10 cellular contexts compared by ENCODE assay signal in the genomic region with DNA sequence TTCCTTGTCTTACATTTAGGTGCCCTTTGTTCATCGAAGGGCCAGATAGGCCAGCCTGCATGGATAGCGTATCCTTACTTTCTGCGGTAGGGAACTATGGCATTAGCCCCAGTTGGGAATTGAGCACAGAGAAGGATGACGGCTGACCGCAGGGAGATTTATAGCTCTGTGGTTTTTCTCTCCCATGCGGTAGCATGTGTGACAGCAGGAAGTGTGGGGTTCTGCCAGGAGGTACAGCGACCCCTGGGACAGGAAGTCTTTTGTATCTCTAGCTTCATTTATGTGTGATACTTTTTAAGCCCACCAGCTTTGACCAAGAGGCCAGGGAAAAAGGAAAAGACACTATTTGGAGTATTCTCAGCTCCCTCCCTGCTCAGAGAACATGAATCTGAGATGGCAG. TPM values are rescaled to one million over a fixed set of nuclear protein-coding genes. Genes with fewer than 3 reads are reported as not detected.
DNase-seq lines count a peak whose midpoint lies in the region; ATAC-seq and TF ChIP-seq lines count a peak whose summit lies in the region.
"Had no signal": no experiment of that assay in that cellular context is flagged by ENCODE, and none has a peak within 500 bp of the region (broad histone marks: within the 10 kb centered on the region; RNA-seq: fewer than 3 reads in every experiment).

No MANE protein-coding gene starts in this region.

- H3K27me3 Mint-ChIP-seq in T-cell = peaks cover 0 to 10% of the 10 kb centered on the region in 2 donors
- H3K27me3 Mint-ChIP-seq: stimulated activated naive B cell treated with anti-CD40 and anti-IgM and Interleukin-4, amounts not matched to agents 10 μg/mL and 1 μg/mL and 100 μg/mL, for 72 hours had no signal

- POLR2A ChIA-PET in T-cell (lab: Charles Lee) = no interaction called here

- peak overlapping the region; percentile 34 to 78 (median 60) for H3K4me3 Mint-ChIP-seq in T-cell
- H3K4me3 Mint-ChIP-seq: stimulated activated naive B cell treated with anti-CD40 and anti-IgM and Interleukin-4, amounts not matched to agents 10 μg/mL and 1 μg/mL and 100 μg/mL, for 72 hours had no signal

- CTCF ChIA-PET in T-cell (lab: Charles Lee) = interaction anchor here (0.6 to 4.2 kb wide), 7 partner anchors 10 to 581 kb away, joined by 3 to 27 read pairs (median 4); no protein-coding TSS in a partner anchor

- H3K27ac ChIP-seq in HL-60 (replicated peaks) = peak overlapping the region; percentile 98

- peak overlapping the region; percentile 82 to 89 for H3K27ac Mint-ChIP-seq in T-cell
- H3K27ac Mint-ChIP-seq: stimulated activated naive B cell treated with anti-CD40 and anti-IgM and Interleukin-4, amounts not matched to agents 10 μg/mL and 1 μg/mL and 100 μg/mL, for 72 hours had no signal

- peaks cover 6% of the 10 kb centered on the region for H3K36me3 Mint-ChIP-seq in T-cell

- H3K4me1 Mint-ChIP-seq in T-cell = peaks cover 42 to 73% (median 49%) of the 10 kb centered on the region in 3 donors

- H3K27me3 ChIP-seq in BE2C (no peaks in the 10 kb centered on the region), HL-60 (ENCODE audit: insufficient read depth, poor library complexity, severe bottlenecking) (no peaks in the 10 kb centered on the region)

- ATAC-seq in T-cell (replicated peaks in 1 of 4) (peak in 2 of 4 experiments; percentile 21 to 62), GM18867 (IDR thresholded peaks at IDR 0.05; ENCODE audit: unreplicated experiment) (no peak), GM21381 (IDR thresholded peaks at IDR 0.05; ENCODE audit: unreplicated experiment) (no peak), HG03378 (IDR thresholded peaks at IDR 0.05; ENCODE audit: unreplicated experiment) (no peak)

- H3K4me3 ChIP-seq in BE2C (ENCODE audit: low read depth, low read length) (no peak overlapping the region), HL-60 (replicated peaks; ENCODE audit: insufficient read depth, low read length) (no peak overlapping the region)

- no peaks in the 10 kb centered on the region for H3K9me3 ChIP-seq in BE2C

- DNase-seq in BE2C (peak; percentile 7), HL-60 (ENCODE audit: low read depth in 1 of 2, low spot score in 1 of 2) (peak; percentile 25 to 59), T-cell (peak in 9 of 34 experiments; percentile 15 to 36 (median 22)), glomerular visceral epithelial cell (ENCODE audit: extremely low spot score) (peak; percentile 40), nucleus accumbens (lab: John Stamatoyannopoulos, UW) (no peak)
- DNase-seq: NCI-H1436; stimulated activated naive B cell treated with anti-CD40 and anti-IgM and Interleukin-4, amounts not matched to agents 10 μg/mL and 1 μg/mL and 100 μg/mL, for 72 hours had no signal

- peaks cover 0 to 3% (median 0%) of the 10 kb centered on the region in 3 donors for H3K9me3 Mint-ChIP-seq in T-cell
- H3K9me3 Mint-ChIP-seq: stimulated activated naive B cell treated with anti-CD40 and anti-IgM and Interleukin-4, amounts not matched to agents 10 μg/mL and 1 μg/mL and 100 μg/mL, for 72 hours had no signal

- no peaks in the 10 kb centered on the region for H3K36me3 ChIP-seq in BE2C

- H3K4me1 ChIP-seq in BE2C = no peaks in the 10 kb centered on the region

- TF ChIP-seq CTCF in BE2C (IDR thresholded peaks at IDR 0.05; ENCODE audit: low read depth, low read length) = no peak
- no peak for TF ChIP-seq CTCF in HL-60 (IDR thresholded peaks at IDR 0.05; ENCODE audit: insufficient read depth, low read length)

RNA-seq across cellular contexts. Expression of a gene that starts 33.1 kb away (rescaled TPM):
- 0.45 TPM for polyA plus RNA-seq in BE2C (2012; ENCODE audit: insufficient read depth, insufficient read length, low read depth)
- 10 to 100 TPM in 4 of 5 donors, 1 to 10 TPM in 1; 9.1 to 26.2 (median 18.4) TPM for total RNA-seq in T-cell

RNA-seq across cellular contexts. Expression of a gene that starts 44.8 kb away (rescaled TPM):
- polyA plus RNA-seq in BE2C (2012; ENCODE audit: insufficient read depth, insufficient read length, low read depth) = 134 TPM
- total RNA-seq in T-cell = 10 to 100 TPM; 56.5 to 63.2 (median 58.5) TPM

Comparison
In these comparisons a context has a peak if more than half of its experiments do, and no peak if none do; other contexts are left out.
1. DNase-seq: peak in BE2C (single experiment), HL-60 (2 of 2) and glomerular visceral epithelial cell (single experiment); none in nucleus accumbens (0 of 56).